1 cellular context compared by ENCODE assay signal in genomic region chr22:23149743-23150238, GRCh38.
TF ChIP-seq lines count a peak whose summit lies in the region.

No MANE protein-coding gene starts in this region.

TF ChIP-seq in GM23338, 12 proteins besides CTCF, POLR2A, EP300 and RAD21:
- TF ChIP-seq EZH2 (IDR thresholded peaks at IDR 0.05; ENCODE audit: low read depth, unreplicated experiment): no peak
